Comparison of ENCODE assay signal across 9 cellular contexts in the genomic region with DNA sequence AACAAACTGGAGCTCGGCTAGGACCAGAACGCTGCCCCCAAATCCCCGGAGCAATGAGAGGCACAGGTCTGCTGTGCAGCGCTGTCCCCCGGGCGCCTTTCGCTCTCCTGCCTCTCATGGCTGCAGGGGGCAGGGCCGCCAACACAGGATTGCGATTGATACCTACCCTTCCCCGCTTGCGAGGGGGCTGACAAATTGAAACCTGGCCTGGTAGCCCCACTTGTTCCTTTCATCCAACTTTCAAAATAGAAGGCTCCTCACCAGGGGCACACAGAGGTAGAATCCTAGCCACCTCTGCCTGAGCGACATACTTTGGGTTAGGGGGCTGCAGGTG. TPM values are rescaled to one million over a fixed set of nuclear protein-coding genes. Genes with fewer than 3 reads are reported as not detected.
DNase-seq lines count a peak whose midpoint lies in the region; ATAC-seq and TF ChIP-seq lines count a peak whose summit lies in the region.
"Had no signal": no experiment of that assay in that cellular context is flagged by ENCODE, and none has a peak within 500 bp of the region (broad histone marks: within the 10 kb centered on the region; RNA-seq: fewer than 3 reads in every experiment).

No MANE protein-coding gene starts in this region.

- H3K4me3 ChIP-seq in RWPE2 (ENCODE audit: severe bottlenecking) (peak overlapping the region; percentile 47), fibroblast of the aortic adventitia (ENCODE audit: low read depth, low read length) (peak overlapping the region; percentile 90), rectal smooth muscle tissue (ENCODE audit: low read length) (peak overlapping the region; percentile 89)

- DNase-seq in RWPE2 (ENCODE audit: low spot score) (no peak), fibroblast of the aortic adventitia (ENCODE audit: low read depth) (no peak), NCI-H2196 (lab: John Stamatoyannopoulos, UW; ENCODE audit: unreplicated experiment) (no peak), NCI-H82 (lab: John Stamatoyannopoulos, UW) (no peak)
- DNase-seq in central memory CD4-positive, alpha-beta T cell = no peak

- ATAC-seq in GM21576 (IDR thresholded peaks at IDR 0.05; ENCODE audit: unreplicated experiment) (peak; percentile 15), RWPE2 (ENCODE audit: low read depth) (no peak)

- H3K27ac ChIP-seq in 22Rv1 = peak overlapping the region; percentile 69
- peak overlapping the region; percentile 79 for H3K27ac ChIP-seq in RWPE2 (ENCODE audit: poor library complexity, severe bottlenecking)
- peak overlapping the region; percentile 90 for H3K27ac ChIP-seq in rectal smooth muscle tissue (ENCODE audit: low read depth, low read length)

- H3K9me3 ChIP-seq in RWPE2 (ENCODE audit: severe bottlenecking) = no peaks in the 10 kb centered on the region

- peaks cover 10% of the 10 kb centered on the region; the same call in 1 of the 2 replicates for H3K36me3 ChIP-seq in RWPE2 (ENCODE audit: low read depth)
- H3K36me3 ChIP-seq in rectal smooth muscle tissue (ENCODE audit: control insufficient read depth, insufficient read depth, low read length) = peaks cover 15% of the 10 kb centered on the region

- TF ChIP-seq CTCF in 22Rv1 (IDR thresholded peaks at IDR 0.05) (no peak), RWPE2 (IDR thresholded peaks at IDR 0.05; ENCODE audit: poor library complexity, severe bottlenecking) (no peak), fibroblast of the aortic adventitia (IDR thresholded peaks at IDR 0.05; ENCODE audit: insufficient read depth, low read length) (peak; percentile 1)

- H3K27me3 ChIP-seq in RWPE2 (ENCODE audit: insufficient read depth, poor library complexity, severe bottlenecking) (no peaks in the 10 kb centered on the region), rectal smooth muscle tissue (ENCODE audit: control insufficient read depth, insufficient read depth, low read length) (no peaks in the 10 kb centered on the region)

- peak overlapping the region; percentile 60 for H3K9ac ChIP-seq in rectal smooth muscle tissue (ENCODE audit: low read length)

- H3K4me1 ChIP-seq in RWPE2 (ENCODE audit: insufficient read depth, poor library complexity, severe bottlenecking) = peaks cover 22% of the 10 kb centered on the region
- peaks cover 22% of the 10 kb centered on the region for H3K4me1 ChIP-seq in rectal smooth muscle tissue (ENCODE audit: control insufficient read depth, insufficient read depth, low read length)

RNA-seq across cellular contexts. Expression of gene CASTOR1, which starts 0.6 kb away (rescaled TPM):
- 0.16 and 4.9 TPM in 2 replicates for total RNA-seq in fibroblast of the aortic adventitia (ENCODE audit: low replicate concordance)

RNA-seq across cellular contexts. Expression of gene OSM, which starts 23.3 kb away (rescaled TPM):
- not detected in 2 replicates for total RNA-seq in fibroblast of the aortic adventitia (ENCODE audit: low replicate concordance)
- total RNA-seq: glomerular endothelial cell had no signal

RNA-seq across cellular contexts. Expression of gene TBC1D10A, which starts 36.8 kb away (rescaled TPM):
- 12.9 and 24.1 TPM in 2 replicates for total RNA-seq in fibroblast of the aortic adventitia (ENCODE audit: low replicate concordance)

RNA-seq across cellular contexts. Expression of gene LIF, which starts 43.4 kb away (rescaled TPM):
- 0.57 and 6.2 TPM in 2 replicates for total RNA-seq in fibroblast of the aortic adventitia (ENCODE audit: low replicate concordance)
